Comparison of ENCODE assay signal across 10 cellular contexts in the genomic region with DNA sequence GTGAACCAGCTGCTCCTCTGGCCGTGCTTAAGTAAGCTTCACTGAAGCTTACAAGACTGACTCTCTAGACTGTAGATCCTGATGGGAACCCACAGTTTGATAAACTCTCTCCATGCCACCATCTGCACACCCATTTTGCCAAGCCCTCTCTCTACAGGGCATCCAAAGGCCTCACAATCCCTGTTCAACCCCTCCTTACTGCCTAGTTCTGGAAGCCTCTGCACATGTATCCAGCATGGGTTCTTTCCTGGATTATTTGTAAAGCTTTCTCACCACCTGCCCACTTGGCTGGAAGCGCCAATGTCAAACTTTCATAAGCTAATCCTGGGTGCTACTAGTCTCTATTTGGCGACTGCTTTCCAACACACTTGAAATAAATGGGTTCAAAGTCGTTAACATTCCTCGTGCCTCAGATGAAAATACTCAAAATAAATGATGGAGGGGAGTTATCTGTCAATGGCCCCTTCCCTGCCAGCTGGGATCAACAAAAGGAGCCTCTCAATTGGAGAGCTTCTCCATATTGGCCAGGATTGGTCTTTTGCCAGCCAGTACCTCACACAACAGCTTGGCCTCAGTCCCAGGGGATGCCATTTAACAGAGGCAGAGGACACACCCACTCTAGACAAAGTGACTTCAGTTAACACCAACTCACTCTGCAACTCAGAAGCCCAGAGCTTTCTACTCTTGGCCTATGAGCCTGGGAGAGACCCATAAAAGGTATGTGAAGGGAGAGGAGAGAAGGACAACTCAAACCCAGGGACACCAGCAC. TPM values are rescaled to one million over a fixed set of nuclear protein-coding genes. Genes with fewer than 3 reads are reported as not detected.
DNase-seq lines count a peak whose midpoint lies in the region; ATAC-seq and TF ChIP-seq lines count a peak whose summit lies in the region.
"Had no signal": no experiment of that assay in that cellular context is flagged by ENCODE, and none has a peak within 500 bp of the region (broad histone marks: within the 10 kb centered on the region; RNA-seq: fewer than 3 reads in every experiment).

No MANE protein-coding gene starts in this region.

- H3K4me3 Mint-ChIP-seq in stimulated activated naive B cell treated with anti-CD40 and anti-IgM and Interleukin-4, amounts not matched to agents 10 μg/mL and 1 μg/mL and 100 μg/mL, for 72 hours = no peak overlapping the region

- H3K27me3 ChIP-seq in breast epithelium = no peaks in the 10 kb centered on the region
- H3K27me3 ChIP-seq: upper lobe of left lung had no signal

- H3K27me3 Mint-ChIP-seq in stimulated activated naive B cell treated with anti-CD40 and anti-IgM and Interleukin-4, amounts not matched to agents 10 μg/mL and 1 μg/mL and 100 μg/mL, for 72 hours = no peaks in the 10 kb centered on the region

- H3K4me1 ChIP-seq in breast epithelium = peaks cover 4 to 8% of the 10 kb centered on the region in 2 donors

- ATAC-seq in stimulated activated naive B cell treated with anti-CD40 and anti-IgM and Interleukin-4, amounts not matched to agents 10 μg/mL and 1 μg/mL and 100 μg/mL, for 72 hours (replicated peaks) = peak; percentile 39 to 48
- no peak for ATAC-seq in sciatic nerve

- no peak overlapping the region for H3K27ac Mint-ChIP-seq in stimulated activated naive B cell treated with anti-CD40 and anti-IgM and Interleukin-4, amounts not matched to agents 10 μg/mL and 1 μg/mL and 100 μg/mL, for 72 hours

- no peaks in the 10 kb centered on the region for H3K9me3 Mint-ChIP-seq in stimulated activated naive B cell treated with anti-CD40 and anti-IgM and Interleukin-4, amounts not matched to agents 10 μg/mL and 1 μg/mL and 100 μg/mL, for 72 hours

- TF ChIP-seq CTCF in breast epithelium (IDR thresholded peaks at IDR 0.05) = no peak

- H3K4me3 ChIP-seq in breast epithelium = no peak overlapping the region
- H3K4me3 ChIP-seq: upper lobe of left lung had no signal

- H3K9me3 ChIP-seq in breast epithelium = no peaks in the 10 kb centered on the region
- H3K9me3 ChIP-seq: upper lobe of left lung had no signal

- H3K27ac ChIP-seq in breast epithelium = peak overlapping the region; percentile 19 to 46

- H3K36me3 ChIP-seq in breast epithelium = no peaks in the 10 kb centered on the region

- H3K36me3 Mint-ChIP-seq in stimulated activated naive B cell treated with anti-CD40 and anti-IgM and Interleukin-4, amounts not matched to agents 10 μg/mL and 1 μg/mL and 100 μg/mL, for 72 hours = peaks cover 3 to 11% of the 10 kb centered on the region in 2 donors

- DNase-seq in NCI-H146 (lab: John Stamatoyannopoulos, UW) (peak; percentile 18), NCI-H146 treated with DMSO at 0.1 percent for 48 hours (lab: John Stamatoyannopoulos, UW; ENCODE audit: unreplicated experiment) (no peak), NCI-H2171 (lab: John Stamatoyannopoulos, UW) (peak; percentile 86), breast epithelium (ENCODE audit: low spot score in 2 of 2) (peak in 1 of 2 donors; percentile 54), posterior vena cava (ENCODE audit: low spot score) (no peak), Ammon's horn (ENCODE audit: low spot score) (no peak), sciatic nerve (ENCODE audit: low spot score) (no peak)
- DNase-seq in stimulated activated naive B cell treated with anti-CD40 and anti-IgM and Interleukin-4, amounts not matched to agents 10 μg/mL and 1 μg/mL and 100 μg/mL, for 72 hours = no peak
- DNase-seq: kidney glomerular epithelial cell had no signal

- no peak for TF ChIP-seq POLR2A in breast epithelium (IDR thresholded peaks at IDR 0.05)

- intact Hi-C loops in breast epithelium (cut with DNase I; ENCODE audit: low total_unique reads) = no loop called here
- intact Hi-C loops in posterior vena cava (cut with DNase I) = no loop called here
- intact Hi-C loops in sciatic nerve (cut with DNase I) = no loop called here

- peaks cover 49 to 66% of the 10 kb centered on the region in 2 donors for H3K4me1 Mint-ChIP-seq in stimulated activated naive B cell treated with anti-CD40 and anti-IgM and Interleukin-4, amounts not matched to agents 10 μg/mL and 1 μg/mL and 100 μg/mL, for 72 hours

RNA-seq across cellular contexts. Expression of gene SH3BP5, which starts 48.1 kb away (rescaled TPM):
- total RNA-seq in breast epithelium = 10 to 100 TPM; 56.9 to 96.2 (median 83.2) TPM
- total RNA-seq in posterior vena cava = 100 to 1,000 TPM in 1 of 2 donors, 10 to 100 TPM in 1; 67.9 to 105 TPM
- total RNA-seq in sciatic nerve = 143 TPM

Comparison
In these comparisons a context has a peak if more than half of its experiments do, and no peak if none do; other contexts are left out.
1. DNase-seq: peak in NCI-H146 (single experiment) and NCI-H2171 (single experiment); none in NCI-H146 treated with DMSO at 0.1 percent for 48 hours (single experiment), stimulated activated naive B cell treated with anti-CD40 and anti-IgM and Interleukin-4, amounts not matched to agents 10 μg/mL and 1 μg/mL and 100 μg/mL, for 72 hours (single experiment), posterior vena cava (single experiment), Ammon's horn (single experiment) and sciatic nerve (single experiment).